26 cellular contexts compared by ENCODE assay signal in genomic region chr1:206593351-206593925, GRCh38. TPM values are rescaled to one million over a fixed set of nuclear protein-coding genes. Genes with fewer than 3 reads are reported as not detected.
A peak's percentile ranks its signal among the peaks of the same experiment; 100 is the strongest.
DNase-seq lines count a peak whose midpoint lies in the region; ATAC-seq lines count a peak whose summit lies in the region.
"Had no signal": no experiment of that assay in that cellular context is flagged by ENCODE, and none has a peak within 500 bp of the region (broad histone marks: within the 10 kb centered on the region; RNA-seq: fewer than 3 reads in every experiment).

No MANE protein-coding gene starts in this region.

- no peaks in the 10 kb centered on the region for H3K9me3 Mint-ChIP-seq in activated CD4-positive, alpha-beta T cell treated with anti-CD3 and anti-CD28 coated beads, Interleukin-2, amount 10 ng/mL, durations not matched to agents 24 days and 14 days
- no peaks in the 10 kb centered on the region for H3K9me3 Mint-ChIP-seq in CD4-positive, alpha-beta memory T cell
- no peaks in the 10 kb centered on the region for H3K9me3 Mint-ChIP-seq in activated naive CD4-positive, alpha-beta T cell treated with anti-CD3 and anti-CD28 coated beads, Interleukin-2, amount 50 U/mL, for 72 hours
- H3K9me3 Mint-ChIP-seq in naive thymus-derived CD4-positive, alpha-beta T cell: peaks cover 0 to 2% (median 0%) of the 10 kb centered on the region in 11 donors

- no peak overlapping the region for H3K4me3 Mint-ChIP-seq in activated CD4-positive, alpha-beta T cell treated with anti-CD3 and anti-CD28 coated beads, Interleukin-2, amount 10 ng/mL, durations not matched to agents 24 days and 14 days
- no peak overlapping the region for H3K4me3 Mint-ChIP-seq in CD4-positive, alpha-beta memory T cell
- H3K4me3 Mint-ChIP-seq in naive thymus-derived CD4-positive, alpha-beta T cell: no peak overlapping the region

- peak overlapping the region; percentile 67 for H3K27ac Mint-ChIP-seq in activated CD4-positive, alpha-beta T cell treated with anti-CD3 and anti-CD28 coated beads, Interleukin-2, amount 10 ng/mL, durations not matched to agents 24 days and 14 days
- peak overlapping the region in 6 of 7 donors; percentile 6 to 89 (median 64) for H3K27ac Mint-ChIP-seq in CD4-positive, alpha-beta memory T cell
- peak overlapping the region; percentile 100 for H3K27ac Mint-ChIP-seq in activated naive CD4-positive, alpha-beta T cell treated with anti-CD3 and anti-CD28 coated beads, Interleukin-2, amount 50 U/mL, for 72 hours
- peak overlapping the region; percentile 51 to 91 (median 85) for H3K27ac Mint-ChIP-seq in naive thymus-derived CD4-positive, alpha-beta T cell

- ATAC-seq in activated naive CD4-positive, alpha-beta T cell treated with anti-CD3 and anti-CD28 coated beads, Interleukin-2, amount 50 U/mL, for 72 hours: no peak
- no peak for ATAC-seq in naive thymus-derived CD4-positive, alpha-beta T cell
- ATAC-seq: activated CD4-positive, CD25-positive, alpha-beta regulatory T cell treated with anti-CD3 and anti-CD28 coated beads, Interleukin-2, amount 50 U/mL, for 24 hours had no signal

- no peaks in the 10 kb centered on the region for H3K27me3 Mint-ChIP-seq in activated CD4-positive, alpha-beta T cell treated with anti-CD3 and anti-CD28 coated beads, Interleukin-2, amount 10 ng/mL, durations not matched to agents 24 days and 14 days
- no peaks in the 10 kb centered on the region for H3K27me3 Mint-ChIP-seq in CD4-positive, alpha-beta memory T cell
- H3K27me3 Mint-ChIP-seq in naive thymus-derived CD4-positive, alpha-beta T cell: no peaks in the 10 kb centered on the region

- no peak overlapping the region for H3K27ac ChIP-seq in CD4-positive, alpha-beta memory T cell (ENCODE audit: low read depth, low read length)
- H3K27ac ChIP-seq in naive thymus-derived CD4-positive, alpha-beta T cell (ENCODE audit: low read depth, low read length): peak overlapping the region; percentile 14
- H3K27ac ChIP-seq: ascending aorta, neutrophil, prostate gland, suprapubic skin had no signal

- peaks cover 72% of the 10 kb centered on the region for H3K36me3 Mint-ChIP-seq in activated CD4-positive, alpha-beta T cell treated with anti-CD3 and anti-CD28 coated beads, Interleukin-2, amount 10 ng/mL, durations not matched to agents 24 days and 14 days (ENCODE audit: low read depth)
- peaks cover 44 to 78% of the 10 kb centered on the region in 2 donors for H3K36me3 Mint-ChIP-seq in CD4-positive, alpha-beta memory T cell
- H3K36me3 Mint-ChIP-seq in activated naive CD4-positive, alpha-beta T cell treated with anti-CD3 and anti-CD28 coated beads, Interleukin-2, amount 50 U/mL, for 72 hours: peaks cover 33 to 60% of the 10 kb centered on the region in 2 donors
- H3K36me3 Mint-ChIP-seq in naive thymus-derived CD4-positive, alpha-beta T cell: peaks cover 7 to 55% (median 35%) of the 10 kb centered on the region in 5 donors

- peaks cover 66% of the 10 kb centered on the region for H3K36me3 ChIP-seq in CD4-positive, alpha-beta memory T cell (ENCODE audit: insufficient read depth, low read length)
- H3K36me3 ChIP-seq in naive thymus-derived CD4-positive, alpha-beta T cell (ENCODE audit: control insufficient read depth in 2 of 3, insufficient read depth in 3 of 3, low read length in 3 of 3): peaks cover 15 to 84% (median 25%) of the 10 kb centered on the region in 3 experiments
- H3K36me3 ChIP-seq: prostate gland had no signal

- H3K9me3 ChIP-seq in CD4-positive, alpha-beta memory T cell (ENCODE audit: control insufficient read depth in 1 of 2, low read length in 2 of 2): no peaks in the 10 kb centered on the region
- no peaks in the 10 kb centered on the region for H3K9me3 ChIP-seq in naive thymus-derived CD4-positive, alpha-beta T cell (ENCODE audit: control insufficient read depth in 2 of 3, low read length in 3 of 3)
- H3K9me3 ChIP-seq: ascending aorta, neutrophil, prostate gland, suprapubic skin had no signal

- POLR2A ChIA-PET in CD4-positive, alpha-beta memory T cell (lab: Charles Lee; ENCODE audit: partially characterized antibody): interaction anchor here (0.9 to 1.3 kb wide), 4 partner anchors 18 to 123 kb away, joined by 3 read pairs; partner anchors contain the start of genes DYRK3, EIF2D and IKBKE
- POLR2A ChIA-PET in naive thymus-derived CD4-positive, alpha-beta T cell (lab: Charles Lee): interaction anchor here (0.6 to 1.0 kb wide), 4 partner anchors 18 to 216 kb away, joined by 3 to 5 read pairs (median 3); no protein-coding TSS in a partner anchor

- peaks cover 46% of the 10 kb centered on the region for H3K4me1 Mint-ChIP-seq in activated CD4-positive, alpha-beta T cell treated with anti-CD3 and anti-CD28 coated beads, Interleukin-2, amount 10 ng/mL, durations not matched to agents 24 days and 14 days
- H3K4me1 Mint-ChIP-seq in CD4-positive, alpha-beta memory T cell: peaks cover 26 to 40% (median 27%) of the 10 kb centered on the region in 4 donors
- H3K4me1 Mint-ChIP-seq in naive thymus-derived CD4-positive, alpha-beta T cell: peaks cover 22 to 45% (median 32%) of the 10 kb centered on the region in 7 donors

- CTCF ChIA-PET in CD4-positive, alpha-beta memory T cell (lab: Charles Lee; ENCODE audit: partially characterized antibody): interaction anchor here (1.6 to 3.4 kb wide), 3 partner anchors 9 to 49 kb away, joined by 6 to 37 read pairs (median 9); no protein-coding TSS in a partner anchor
- CTCF ChIA-PET in naive thymus-derived CD4-positive, alpha-beta T cell (lab: Charles Lee): interaction anchor here (0.6 to 3.5 kb wide), 4 partner anchors 10 to 48 kb away, joined by 4 to 21 read pairs (median 8); no protein-coding TSS in a partner anchor

- no peaks in the 10 kb centered on the region for H3K27me3 ChIP-seq in CD4-positive, alpha-beta memory T cell (ENCODE audit: insufficient read depth, low read length)
- H3K27me3 ChIP-seq in naive thymus-derived CD4-positive, alpha-beta T cell (ENCODE audit: control insufficient read depth in 2 of 2, insufficient read depth in 2 of 2, low read length in 2 of 2): no peaks in the 10 kb centered on the region
- H3K27me3 ChIP-seq: ascending aorta, neutrophil, suprapubic skin had no signal

- no peak for DNase-seq in activated CD4-positive, alpha-beta T cell treated with anti-CD3 and anti-CD28 coated beads, Interleukin-2, amount 10 ng/mL, durations not matched to agents 24 days and 14 days
- DNase-seq in activated CD4-positive, alpha-beta T cell treated with anti-CD3 and anti-CD28 coated beads for 1 hour: no peak
- DNase-seq in CD4-positive, alpha-beta memory T cell: no peak
- DNase-seq in activated naive CD4-positive, alpha-beta T cell treated with anti-CD3 and anti-CD28 coated beads, Interleukin-2, amount 50 U/mL, for 72 hours (ENCODE audit: low spot score in 2 of 2): no peak
- DNase-seq in naive thymus-derived CD4-positive, alpha-beta T cell: no peak
- DNase-seq in NCI-H226 (no peak), cortex of kidney (lab: John Stamatoyannopoulos, UW) (no peak), HUDEP-2 (lab: John Stamatoyannopoulos, UW; ENCODE audit: unreplicated experiment in 76 of 76) (no peak)
- DNase-seq: activated gamma-delta T cell; caudate nucleus; DMS79 treated with DMSO at 0.1 percent for 48 hours; glutamatergic neuron; Karpas-422; kidney glomerular epithelial cell; NCI-H1694; NCI-H2171; NCI-H524; NK-92 treated with Interleukin-12 subunit alpha and Interleukin-12 subunit beta, amount 100 ng/mL, for 24 hours; SIG-M5; stimulated activated CD8-positive, alpha-beta memory T cell treated with anti-CD3 and anti-CD28 coated beads, Interleukin-4, amount 100 ng/mL, for 48 hours; SW 1271 had no signal

- no peak overlapping the region for H3K4me3 ChIP-seq in CD4-positive, alpha-beta memory T cell (ENCODE audit: low read length in 2 of 2)
- H3K4me3 ChIP-seq in naive thymus-derived CD4-positive, alpha-beta T cell (ENCODE audit: low read length): no peak overlapping the region
- H3K4me3 ChIP-seq: ascending aorta, prostate gland, suprapubic skin had no signal

- peaks cover 30% of the 10 kb centered on the region for H3K4me1 ChIP-seq in CD4-positive, alpha-beta memory T cell (ENCODE audit: insufficient read depth, low read length)
- H3K4me1 ChIP-seq in naive thymus-derived CD4-positive, alpha-beta T cell (ENCODE audit: control insufficient read depth in 2 of 2, insufficient read depth in 2 of 2, low read length in 2 of 2): peaks cover 7 to 19% of the 10 kb centered on the region in 2 donors
- H3K4me1 ChIP-seq: ascending aorta had no signal

- intact Hi-C loops in activated CD4-positive, alpha-beta T cell treated with anti-CD3 and anti-CD28 coated beads, Interleukin-2, amount 10 ng/mL, durations not matched to agents 24 days and 14 days (cut with micrococcal nuclease): loop anchor here (5.0 kb wide), 1 partner anchor 69 kb away; no protein-coding TSS in a partner anchor
- intact Hi-C loops in CD4-positive, alpha-beta memory T cell (cut with micrococcal nuclease): no loop called here
- intact Hi-C loops in naive thymus-derived CD4-positive, alpha-beta T cell (cut with micrococcal nuclease): no loop called here

RNA-seq across cellular contexts. Expression of gene EIF2D, which starts 18.8 kb away (rescaled TPM):
- total RNA-seq in activated CD4-positive, alpha-beta T cell treated with anti-CD3 and anti-CD28 coated beads, Interleukin-2, amount 10 ng/mL, durations not matched to agents 24 days and 14 days: 86.6 and 89.4 TPM in 2 replicates
- 10 to 100 TPM; 53.5 to 54.5 TPM for total RNA-seq in CD4-positive, alpha-beta memory T cell
- 10 to 100 TPM; 33.5 to 38.9 TPM for polyA plus RNA-seq in CD4-positive, alpha-beta memory T cell
- 100 to 1,000 TPM in 1 of 2 donors, 10 to 100 TPM in 1; 87.1 to 111 TPM for total RNA-seq in activated naive CD4-positive, alpha-beta T cell treated with anti-CD3 and anti-CD28 coated beads, Interleukin-2, amount 50 U/mL, for 72 hours
- 10 to 100 TPM; 38.7 to 73.0 (median 59.6) TPM for total RNA-seq in naive thymus-derived CD4-positive, alpha-beta T cell
- 10 to 100 TPM; 33.5 to 53.4 TPM for polyA plus RNA-seq in naive thymus-derived CD4-positive, alpha-beta T cell

RNA-seq across cellular contexts. Expression of gene DYRK3, which starts 41.9 kb away (rescaled TPM):
- total RNA-seq in activated CD4-positive, alpha-beta T cell treated with anti-CD3 and anti-CD28 coated beads, Interleukin-2, amount 10 ng/mL, durations not matched to agents 24 days and 14 days: 16.5 and 16.9 TPM in 2 replicates
- 1 to 10 TPM in 1 of 2 experiments, under 1 TPM in 1; 0.78 to 1.2 TPM for total RNA-seq in CD4-positive, alpha-beta memory T cell
- polyA plus RNA-seq in CD4-positive, alpha-beta memory T cell: under 1 TPM in 1 of 2 donors, not detected in 1; 0.22 TPM
- 10 to 100 TPM in 1 of 2 donors, 1 to 10 TPM in 1; 2.8 to 12.8 TPM for total RNA-seq in activated naive CD4-positive, alpha-beta T cell treated with anti-CD3 and anti-CD28 coated beads, Interleukin-2, amount 50 U/mL, for 72 hours
- 1 to 10 TPM in 2 of 5 experiments, under 1 TPM in 3; 0.22 to 8.2 (median 0.69) TPM for total RNA-seq in naive thymus-derived CD4-positive, alpha-beta T cell
- polyA plus RNA-seq in naive thymus-derived CD4-positive, alpha-beta T cell: not detected
